8 cellular contexts compared by ENCODE assay signal in genomic region chr20:51767018-51767866, GRCh38. TPM values are rescaled to one million over a fixed set of nuclear protein-coding genes. Genes with fewer than 3 reads are reported as not detected.
DNase-seq lines count a peak whose midpoint lies in the region; ATAC-seq and TF ChIP-seq lines count a peak whose summit lies in the region.

No MANE protein-coding gene starts in this region.

- H3K27ac Mint-ChIP-seq in activated CD8-positive, alpha-beta T cell treated with anti-CD3 and anti-CD28 coated beads for 36 hours = no peak overlapping the region

- H3K27me3 Mint-ChIP-seq in activated CD8-positive, alpha-beta T cell treated with anti-CD3 and anti-CD28 coated beads for 36 hours = peaks cover 29% of the 10 kb centered on the region

- DNase-seq in NOMO-1 treated with DMSO at 0.1 percent for 48 hours (lab: John Stamatoyannopoulos, UW; ENCODE audit: unreplicated experiment) (peak; percentile 14), NOMO-1 treated with dmso at 0.1 percent for 144 hours (lab: John Stamatoyannopoulos, UW; ENCODE audit: unreplicated experiment) (no peak), NCI-H2107 treated with DMSO at 0.1 percent for 48 hours (lab: John Stamatoyannopoulos, UW; ENCODE audit: unreplicated experiment) (peak; percentile 93), epidermal melanocyte (ENCODE audit: insufficient read length, low spot score) (peak; percentile 42), mesenteric fat pad (ENCODE audit: low spot score) (peak; percentile 92), T-helper 9 cell (no peak)
- DNase-seq in activated CD8-positive, alpha-beta T cell treated with anti-CD3 and anti-CD28 coated beads for 36 hours = peak; percentile 63
- peak; percentile 3 to 26 for DNase-seq in stimulated activated CD8-positive, alpha-beta memory T cell treated with anti-CD3 and anti-CD28 coated beads, Interleukin-15, amount 100 ng/mL, for 4 hours (ENCODE audit: low read depth in 2 of 2)

- H3K4me3 Mint-ChIP-seq in activated CD8-positive, alpha-beta T cell treated with anti-CD3 and anti-CD28 coated beads for 36 hours = peak overlapping the region; percentile 57

- CTCF ChIA-PET in activated CD8-positive, alpha-beta T cell treated with anti-CD3 and anti-CD28 coated beads for 36 hours (lab: Charles Lee) = interaction anchor here (0.9 to 1.3 kb wide), 2 partner anchors 33 to 66 kb away, joined by 3 to 4 read pairs; no protein-coding TSS in a partner anchor

- intact Hi-C loops in activated CD8-positive, alpha-beta T cell treated with anti-CD3 and anti-CD28 coated beads for 36 hours (cut with micrococcal nuclease) = no loop called here

- H3K36me3 Mint-ChIP-seq in activated CD8-positive, alpha-beta T cell treated with anti-CD3 and anti-CD28 coated beads for 36 hours (ENCODE audit: low read depth) = no peaks in the 10 kb centered on the region

- no peaks in the 10 kb centered on the region for H3K9me3 Mint-ChIP-seq in activated CD8-positive, alpha-beta T cell treated with anti-CD3 and anti-CD28 coated beads for 36 hours

- ATAC-seq in activated CD8-positive, alpha-beta T cell treated with anti-CD3 and anti-CD28 coated beads for 36 hours = peak; percentile 91

- H3K4me1 Mint-ChIP-seq in activated CD8-positive, alpha-beta T cell treated with anti-CD3 and anti-CD28 coated beads for 36 hours (ENCODE audit: low read depth) = peaks cover 10% of the 10 kb centered on the region

- TF ChIP-seq CTCF in activated CD8-positive, alpha-beta T cell treated with anti-CD3 and anti-CD28 coated beads for 36 hours (IDR thresholded peaks at IDR 0.05) = no peak

- POLR2A ChIA-PET in activated CD8-positive, alpha-beta T cell treated with anti-CD3 and anti-CD28 coated beads for 36 hours (lab: Charles Lee) = no interaction called here

RNA-seq across cellular contexts. Expression of gene ATP9A, which starts 0.9 kb away (rescaled TPM):
- total RNA-seq in activated CD8-positive, alpha-beta T cell treated with anti-CD3 and anti-CD28 coated beads for 36 hours = under 1 TPM; 0.58 to 0.65 TPM
- 109 TPM for total RNA-seq in mesenteric fat pad

RNA-seq across cellular contexts. Expression of gene SALL4, which starts 35.1 kb away (rescaled TPM):
- under 1 TPM; 0.74 to 0.92 TPM for total RNA-seq in activated CD8-positive, alpha-beta T cell treated with anti-CD3 and anti-CD28 coated beads for 36 hours
- 0.16 TPM for total RNA-seq in mesenteric fat pad

Comparison
In these comparisons a context has a peak if more than half of its experiments do, and no peak if none do; other contexts are left out.
1. DNase-seq: peak in NOMO-1 treated with DMSO at 0.1 percent for 48 hours (single experiment), NCI-H2107 treated with DMSO at 0.1 percent for 48 hours (single experiment), activated CD8-positive, alpha-beta T cell treated with anti-CD3 and anti-CD28 coated beads for 36 hours (single experiment), epidermal melanocyte (single experiment), mesenteric fat pad (single experiment) and stimulated activated CD8-positive, alpha-beta memory T cell treated with anti-CD3 and anti-CD28 coated beads, Interleukin-15, amount 100 ng/mL, for 4 hours (2 of 2); none in NOMO-1 treated with dmso at 0.1 percent for 144 hours (single experiment) and T-helper 9 cell (single experiment).
2. RNA of gene ATP9A, which starts 0.9 kb away (total RNA-seq): 109 TPM in mesenteric fat pad (single experiment); 0.58 to 0.65 TPM in activated CD8-positive, alpha-beta T cell treated with anti-CD3 and anti-CD28 coated beads for 36 hours; every median in the first group is over 10 times any median in the second.